ENCODE assay signal across 26 cellular contexts in genomic region chr6:123329337-123329736, GRCh38.
"Had no signal": no experiment of that assay in that cellular context is flagged by ENCODE, and none has a peak within 500 bp of the region (broad histone marks: within the 10 kb centered on the region; RNA-seq: fewer than 3 reads in every experiment).

No MANE protein-coding gene starts in this region.

- H3K4me3 Mint-ChIP-seq: activated B cell treated with CpG ODN at 0.5 μM for 24 hours; activated CD4-positive, alpha-beta T cell treated with anti-CD3 and anti-CD28 coated beads, Interleukin-2, amount 10 ng/mL, durations not matched to agents 24 days and 14 days; activated CD8-positive, alpha-beta memory T cell treated with anti-CD3 and anti-CD28 coated beads, Interleukin-2, amount 10 ng/mL, durations not matched to agents 7 days and 5 days; activated naive CD4-positive, alpha-beta T cell treated with anti-CD3 and anti-CD28 coated beads, Interleukin-2, amount 50 U/mL, for 24 hours; activated T-cell treated with anti-CD3 and anti-CD28 coated beads, Interleukin-2, amount 50 U/mL, for 24 hours; activated T-helper 1 cell treated with anti-CD3 and anti-CD28 coated beads, Interleukin-12 subunit alpha, Interleukin-12 subunit beta, Interleukin-2, Interleukin-4 antibody, amounts not matched to agents 30 ng/mL and 10 ng/mL and 1 ng/mL, durations not matched to agents 14 hours and 24 hours and 36 hours; central memory CD8-positive, alpha-beta T cell; T-helper 17 cell had no signal

- H3K4me1 Mint-ChIP-seq: activated B cell treated with CpG ODN at 0.5 μM for 24 hours; activated CD4-positive, alpha-beta T cell treated with anti-CD3 and anti-CD28 coated beads, Interleukin-2, amount 10 ng/mL, durations not matched to agents 24 days and 14 days; activated CD8-positive, alpha-beta memory T cell treated with anti-CD3 and anti-CD28 coated beads, Interleukin-2, amount 10 ng/mL, durations not matched to agents 7 days and 5 days; activated naive CD4-positive, alpha-beta T cell treated with anti-CD3 and anti-CD28 coated beads, Interleukin-2, amount 50 U/mL, for 24 hours; central memory CD8-positive, alpha-beta T cell; T-helper 17 cell had no signal

- H3K9me3 Mint-ChIP-seq: activated B cell treated with CpG ODN at 0.5 μM for 24 hours; activated CD4-positive, alpha-beta T cell treated with anti-CD3 and anti-CD28 coated beads, Interleukin-2, amount 10 ng/mL, durations not matched to agents 24 days and 14 days; activated naive CD4-positive, alpha-beta T cell treated with anti-CD3 and anti-CD28 coated beads, Interleukin-2, amount 50 U/mL, for 24 hours; activated T-cell treated with anti-CD3 and anti-CD28 coated beads, Interleukin-2, amount 50 U/mL, for 24 hours; activated T-helper 1 cell treated with anti-CD3 and anti-CD28 coated beads, Interleukin-12 subunit alpha, Interleukin-12 subunit beta, Interleukin-2, Interleukin-4 antibody, amounts not matched to agents 30 ng/mL and 10 ng/mL and 1 ng/mL, durations not matched to agents 14 hours and 24 hours and 36 hours had no signal

- ATAC-seq: activated CD8-positive, alpha-beta memory T cell treated with anti-CD3 and anti-CD28 coated beads, Interleukin-2, amount 10 ng/mL, durations not matched to agents 7 days and 5 days; body of pancreas; K562; PC-3; T-helper 17 cell had no signal

- DNase-seq: activated B cell treated with CpG ODN at 0.5 μM for 24 hours; activated CD4-positive, alpha-beta T cell treated with anti-CD3 and anti-CD28 coated beads for 1 hour; activated CD4-positive, alpha-beta T cell treated with anti-CD3 and anti-CD28 coated beads, Interleukin-2, amount 10 ng/mL, durations not matched to agents 24 days and 14 days; activated CD4-positive, alpha-beta T cell treated with anti-CD3 and anti-CD28 coated beads, Interleukin-2, amount 50 U/mL, for 48 hours; activated CD8-positive, alpha-beta memory T cell treated with anti-CD3 and anti-CD28 coated beads, Interleukin-2, amount 10 ng/mL, durations not matched to agents 7 days and 5 days; activated effector memory CD4-positive, alpha-beta T cell treated with Interleukin-2 at 50 U/mL for 16 hours; activated naive CD4-positive, alpha-beta T cell; activated T-cell treated with anti-CD3 and anti-CD28 coated beads, Interleukin-2, amount 50 U/mL, for 24 hours; body of pancreas; Karpas-422; NCI-H1092; NCI-H1417; NCI-H1930; NCI-H2107; NCI-H2227 treated with DMSO at 0.1 percent for 48 hours; NCI-H446 treated with DMSO at 0.1 percent for 48 hours; NCI-H524 treated with DMSO at 0.1 percent for 48 hours; PC-3; SIG-M5; T-helper 17 cell; T-helper 9 cell had no signal

- H3K36me3 ChIP-seq: ascending aorta had no signal

- H3K27me3 ChIP-seq: ascending aorta, body of pancreas had no signal

- H3K27me3 Mint-ChIP-seq: activated B cell treated with CpG ODN at 0.5 μM for 24 hours; activated CD4-positive, alpha-beta T cell treated with anti-CD3 and anti-CD28 coated beads, Interleukin-2, amount 10 ng/mL, durations not matched to agents 24 days and 14 days; activated CD8-positive, alpha-beta memory T cell treated with anti-CD3 and anti-CD28 coated beads, Interleukin-2, amount 10 ng/mL, durations not matched to agents 7 days and 5 days; activated naive CD4-positive, alpha-beta T cell treated with anti-CD3 and anti-CD28 coated beads, Interleukin-2, amount 50 U/mL, for 24 hours; activated T-cell treated with anti-CD3 and anti-CD28 coated beads, Interleukin-2, amount 50 U/mL, for 24 hours; central memory CD8-positive, alpha-beta T cell; T-helper 17 cell had no signal

- H3K27ac ChIP-seq: ascending aorta, body of pancreas had no signal

- H3K36me3 Mint-ChIP-seq: activated CD8-positive, alpha-beta memory T cell treated with anti-CD3 and anti-CD28 coated beads, Interleukin-2, amount 10 ng/mL, durations not matched to agents 7 days and 5 days; activated naive CD4-positive, alpha-beta T cell treated with anti-CD3 and anti-CD28 coated beads, Interleukin-2, amount 50 U/mL, for 24 hours had no signal

- H3K9me3 ChIP-seq: ascending aorta, body of pancreas had no signal

- H3K4me3 ChIP-seq: ascending aorta, body of pancreas, K562 had no signal

- H3K27ac Mint-ChIP-seq: activated B cell treated with CpG ODN at 0.5 μM for 24 hours; activated CD4-positive, alpha-beta T cell treated with anti-CD3 and anti-CD28 coated beads, Interleukin-2, amount 10 ng/mL, durations not matched to agents 24 days and 14 days; activated CD8-positive, alpha-beta memory T cell treated with anti-CD3 and anti-CD28 coated beads, Interleukin-2, amount 10 ng/mL, durations not matched to agents 7 days and 5 days; activated naive CD4-positive, alpha-beta T cell treated with anti-CD3 and anti-CD28 coated beads, Interleukin-2, amount 50 U/mL, for 24 hours; activated T-cell treated with anti-CD3 and anti-CD28 coated beads, Interleukin-2, amount 50 U/mL, for 24 hours; activated T-helper 1 cell treated with anti-CD3 and anti-CD28 coated beads, Interleukin-12 subunit alpha, Interleukin-12 subunit beta, Interleukin-2, Interleukin-4 antibody, amounts not matched to agents 30 ng/mL and 10 ng/mL and 1 ng/mL, durations not matched to agents 14 hours and 24 hours and 36 hours; T-helper 17 cell had no signal

- H3K4me1 ChIP-seq: ascending aorta, body of pancreas had no signal

- FAIRE-seq: K562 had no signal
